Comparison of ENCODE assay signal across 8 cellular contexts in genomic region chr2:112627060-112628040, GRCh38. TPM values are rescaled to one million over a fixed set of nuclear protein-coding genes. Genes with fewer than 3 reads are reported as not detected.
DNase-seq lines count a peak whose midpoint lies in the region; ATAC-seq lines count a peak whose summit lies in the region.

No MANE protein-coding gene starts in this region.

- no peak overlapping the region for H3K4me3 Mint-ChIP-seq in activated CD8-positive, alpha-beta memory T cell treated with anti-CD3 and anti-CD28 coated beads, Interleukin-2, amount 10 ng/mL, durations not matched to agents 7 days and 5 days

- no peaks in the 10 kb centered on the region for H3K36me3 Mint-ChIP-seq in activated CD8-positive, alpha-beta memory T cell treated with anti-CD3 and anti-CD28 coated beads, Interleukin-2, amount 10 ng/mL, durations not matched to agents 7 days and 5 days

- H3K4me1 Mint-ChIP-seq in activated CD8-positive, alpha-beta memory T cell treated with anti-CD3 and anti-CD28 coated beads, Interleukin-2, amount 10 ng/mL, durations not matched to agents 7 days and 5 days: peaks cover 81% of the 10 kb centered on the region

- H3K27me3 Mint-ChIP-seq in activated CD8-positive, alpha-beta memory T cell treated with anti-CD3 and anti-CD28 coated beads, Interleukin-2, amount 10 ng/mL, durations not matched to agents 7 days and 5 days: peaks cover 2% of the 10 kb centered on the region

- no peak for ATAC-seq in activated CD8-positive, alpha-beta memory T cell treated with anti-CD3 and anti-CD28 coated beads, Interleukin-2, amount 10 ng/mL, durations not matched to agents 7 days and 5 days

- CTCF ChIA-PET in activated CD8-positive, alpha-beta memory T cell treated with anti-CD3 and anti-CD28 coated beads, Interleukin-2, amount 10 ng/mL, durations not matched to agents 7 days and 5 days (lab: Charles Lee): interaction anchor here (0.7 to 12.1 kb wide), 24 partner anchors 8 to 100 kb away, joined by 3 to 247 read pairs (median 5); partner anchors contain the start of genes CHCHD5, NT5DC4 and SLC20A1

- H3K9me3 Mint-ChIP-seq in activated CD8-positive, alpha-beta memory T cell treated with anti-CD3 and anti-CD28 coated beads, Interleukin-2, amount 10 ng/mL, durations not matched to agents 7 days and 5 days (ENCODE audit: low read depth): no peaks in the 10 kb centered on the region

- peak overlapping the region; percentile 72 for H3K27ac Mint-ChIP-seq in activated CD8-positive, alpha-beta memory T cell treated with anti-CD3 and anti-CD28 coated beads, Interleukin-2, amount 10 ng/mL, durations not matched to agents 7 days and 5 days

- no peak for DNase-seq in activated CD8-positive, alpha-beta memory T cell treated with anti-CD3 and anti-CD28 coated beads, Interleukin-2, amount 10 ng/mL, durations not matched to agents 7 days and 5 days
- DNase-seq in activated CD8-positive, alpha-beta memory T cell treated with anti-CD3 and anti-CD28 coated beads, Interleukin-2, amount 50 U/mL, for 4 hours: no peak
- DNase-seq in UCSD-AML1 (lab: John Stamatoyannopoulos, UW; ENCODE audit: unreplicated experiment) (peak; percentile 77), fibroblast of the conjunctiva (ENCODE audit: low read depth) (peak; percentile 85), pulmonary artery endothelial cell (ENCODE audit: low read depth, low spot score) (peak; percentile 91), NCI-H1436 treated with DMSO at 0.1 percent for 48 hours (lab: John Stamatoyannopoulos, UW) (no peak), NCI-H1417 (lab: John Stamatoyannopoulos, UW) (no peak), NCI-H2107 (lab: John Stamatoyannopoulos, UW) (no peak)

RNA-seq across cellular contexts. Expression of gene SLC20A1, which starts 18.4 kb away (rescaled TPM):
- total RNA-seq in activated CD8-positive, alpha-beta memory T cell treated with anti-CD3 and anti-CD28 coated beads, Interleukin-2, amount 10 ng/mL, durations not matched to agents 7 days and 5 days: 100 to 1,000 TPM; 134 to 146 TPM
- 81.2 and 109 TPM in 2 replicates for total RNA-seq in pulmonary artery endothelial cell

RNA-seq across cellular contexts. Expression of gene CHCHD5, which starts 42.9 kb away (rescaled TPM):
- total RNA-seq in activated CD8-positive, alpha-beta memory T cell treated with anti-CD3 and anti-CD28 coated beads, Interleukin-2, amount 10 ng/mL, durations not matched to agents 7 days and 5 days: 10 to 100 TPM; 25.4 to 27.8 TPM
- total RNA-seq in pulmonary artery endothelial cell: 4.7 and 6.1 TPM in 2 replicates

Comparison
In these comparisons a context has a peak if more than half of its experiments do, and no peak if none do; other contexts are left out.
1. DNase-seq: peak in UCSD-AML1 (single experiment), fibroblast of the conjunctiva (single experiment) and pulmonary artery endothelial cell (single experiment); none in activated CD8-positive, alpha-beta memory T cell treated with anti-CD3 and anti-CD28 coated beads, Interleukin-2, amount 10 ng/mL, durations not matched to agents 7 days and 5 days (single experiment), activated CD8-positive, alpha-beta memory T cell treated with anti-CD3 and anti-CD28 coated beads, Interleukin-2, amount 50 U/mL, for 4 hours (single experiment), NCI-H1436 treated with DMSO at 0.1 percent for 48 hours (single experiment), NCI-H1417 (0 of 3) and NCI-H2107 (single experiment).